20 cellular contexts compared by ENCODE assay signal in genomic region chr10:128059266-128059850, GRCh38.
DNase-seq lines count a peak whose midpoint lies in the region; ATAC-seq and TF ChIP-seq lines count a peak whose summit lies in the region.
"Had no signal": no experiment of that assay in that cellular context is flagged by ENCODE, and none has a peak within 500 bp of the region (broad histone marks: within the 10 kb centered on the region; RNA-seq: fewer than 3 reads in every experiment).

No MANE protein-coding gene starts in this region.

- no peaks in the 10 kb centered on the region for H3K9me3 ChIP-seq in BLaER1 treated with 17β-estradiol and CSF1 and Interleukin-3, amounts not matched to agents 10 nM and 100 nM (replicated peaks in 1 of 11)
- no peaks in the 10 kb centered on the region for H3K9me3 ChIP-seq in DND-41 (ENCODE audit: insufficient read depth, low read length, severe bottlenecking)
- H3K9me3 ChIP-seq: right lobe of liver, SJCRH30, stomach had no signal

- TF ChIP-seq CTCF in DND-41 (IDR thresholded peaks at IDR 0.05; ENCODE audit: borderline replicate concordance, extremely low read depth, low read length, poor library complexity, severe bottlenecking) = no peak
- TF ChIP-seq CTCF in lower leg skin (IDR thresholded peaks at IDR 0.05) = no peak

- peaks cover 96 to 99% (median 98%) of the 10 kb centered on the region in 10 experiments for H3K4me1 ChIP-seq in BLaER1 treated with 17β-estradiol and CSF1 and Interleukin-3, amounts not matched to agents 10 nM and 100 nM
- H3K4me1 ChIP-seq in DND-41 (ENCODE audit: insufficient read depth, low read length) = peaks cover 26% of the 10 kb centered on the region
- H3K4me1 ChIP-seq: right lobe of liver had no signal

- peak overlapping the region; percentile 56 to 98 (median 94); a peak in 21 of 22 replicates for H3K9ac ChIP-seq in BLaER1 treated with 17β-estradiol and CSF1 and Interleukin-3, amounts not matched to agents 10 nM and 100 nM
- H3K9ac ChIP-seq in DND-41 (ENCODE audit: low read depth, low read length) = no peak overlapping the region

- CTCF ChIA-PET in activated CD4-positive, alpha-beta T cell treated with anti-CD3 and anti-CD28 coated beads, Interleukin-2, amount 10 ng/mL, durations not matched to agents 7 days and 5 days (lab: Charles Lee) = interaction anchor here (1.2 to 4.4 kb wide), 2 partner anchors 10 to 24 kb away, joined by 5 to 17 read pairs; no protein-coding TSS in a partner anchor

- no peak overlapping the region for H2AFZ ChIP-seq in DND-41 (ENCODE audit: low read depth, low read length)

- no peak for TF ChIP-seq POLR2A in lower leg skin (IDR thresholded peaks at IDR 0.05)

- H3K9me3 Mint-ChIP-seq in activated naive CD8-positive, alpha-beta T cell treated with anti-CD3 and anti-CD28 coated beads, Interleukin-2, amount 10 ng/mL, durations not matched to agents 7 days and 5 days = no peaks in the 10 kb centered on the region
- no peaks in the 10 kb centered on the region for H3K9me3 Mint-ChIP-seq in naive thymus-derived CD8-positive, alpha-beta T cell
- no peaks in the 10 kb centered on the region for H3K9me3 Mint-ChIP-seq in activated CD4-positive, alpha-beta T cell treated with anti-CD3 and anti-CD28 coated beads, Interleukin-2, amount 10 ng/mL, durations not matched to agents 7 days and 5 days
- H3K9me3 Mint-ChIP-seq: brain, mesothelial cell of epicardium, WTC11 had no signal

- peaks cover 24 to 53% (median 43%) of the 10 kb centered on the region in 11 experiments for H4K20me1 ChIP-seq in BLaER1 treated with 17β-estradiol and CSF1 and Interleukin-3, amounts not matched to agents 10 nM and 100 nM
- H4K20me1 ChIP-seq in DND-41 (ENCODE audit: insufficient read depth, low read length) = no peaks in the 10 kb centered on the region

- H3K4me1 Mint-ChIP-seq in activated naive CD8-positive, alpha-beta T cell treated with anti-CD3 and anti-CD28 coated beads, Interleukin-2, amount 10 ng/mL, durations not matched to agents 7 days and 5 days = peaks cover 57% of the 10 kb centered on the region
- H3K4me1 Mint-ChIP-seq in naive thymus-derived CD8-positive, alpha-beta T cell = peaks cover 43 to 73% (median 63%) of the 10 kb centered on the region in 4 donors
- H3K4me1 Mint-ChIP-seq in activated CD4-positive, alpha-beta T cell treated with anti-CD3 and anti-CD28 coated beads, Interleukin-2, amount 10 ng/mL, durations not matched to agents 7 days and 5 days = peaks cover 31% of the 10 kb centered on the region

- ATAC-seq in DND-41 (ENCODE audit: insufficient read depth, low read depth) = no peak
- ATAC-seq in activated naive CD8-positive, alpha-beta T cell treated with anti-CD3 and anti-CD28 coated beads, Interleukin-2, amount 10 ng/mL, durations not matched to agents 7 days and 5 days (ENCODE audit: low read depth) = no peak
- ATAC-seq in naive thymus-derived CD8-positive, alpha-beta T cell = no peak
- ATAC-seq: HCT116, left cardiac atrium, right lobe of liver, WTC11 had no signal

- H3K79me2 ChIP-seq in DND-41 (ENCODE audit: insufficient read depth, low read length) = no peaks in the 10 kb centered on the region

- peak overlapping the region; percentile 67 for H3K27ac Mint-ChIP-seq in activated naive CD8-positive, alpha-beta T cell treated with anti-CD3 and anti-CD28 coated beads, Interleukin-2, amount 10 ng/mL, durations not matched to agents 7 days and 5 days
- H3K27ac Mint-ChIP-seq in naive thymus-derived CD8-positive, alpha-beta T cell = peak overlapping the region; percentile 34 to 93 (median 90)
- no peak overlapping the region for H3K27ac Mint-ChIP-seq in activated CD4-positive, alpha-beta T cell treated with anti-CD3 and anti-CD28 coated beads, Interleukin-2, amount 10 ng/mL, durations not matched to agents 7 days and 5 days
- H3K27ac Mint-ChIP-seq: brain, mesothelial cell of epicardium, WTC11 had no signal

- H3K27ac ChIP-seq in BLaER1 treated with 17β-estradiol and CSF1 and Interleukin-3, amounts not matched to agents 10 nM and 100 nM = peak overlapping the region; percentile 98 to 100 (median 99)
- H3K27ac ChIP-seq in DND-41 (ENCODE audit: low read length) = peak overlapping the region; percentile 27
- H3K27ac ChIP-seq: right lobe of liver, SJCRH30, stomach had no signal

- H3K36me3 Mint-ChIP-seq in activated naive CD8-positive, alpha-beta T cell treated with anti-CD3 and anti-CD28 coated beads, Interleukin-2, amount 10 ng/mL, durations not matched to agents 7 days and 5 days = peaks cover 42% of the 10 kb centered on the region
- H3K36me3 Mint-ChIP-seq in naive thymus-derived CD8-positive, alpha-beta T cell = peaks cover 4 to 46% (median 16%) of the 10 kb centered on the region in 3 donors
- peaks cover 45% of the 10 kb centered on the region for H3K36me3 Mint-ChIP-seq in activated CD4-positive, alpha-beta T cell treated with anti-CD3 and anti-CD28 coated beads, Interleukin-2, amount 10 ng/mL, durations not matched to agents 7 days and 5 days (ENCODE audit: low read depth)
- H3K36me3 Mint-ChIP-seq: mesothelial cell of epicardium, WTC11 had no signal

- no peaks in the 10 kb centered on the region for H3K27me3 Mint-ChIP-seq in activated naive CD8-positive, alpha-beta T cell treated with anti-CD3 and anti-CD28 coated beads, Interleukin-2, amount 10 ng/mL, durations not matched to agents 7 days and 5 days
- no peaks in the 10 kb centered on the region for H3K27me3 Mint-ChIP-seq in naive thymus-derived CD8-positive, alpha-beta T cell
- no peaks in the 10 kb centered on the region for H3K27me3 Mint-ChIP-seq in activated CD4-positive, alpha-beta T cell treated with anti-CD3 and anti-CD28 coated beads, Interleukin-2, amount 10 ng/mL, durations not matched to agents 7 days and 5 days

- DNase-seq in DND-41 (no peak), lower leg skin (ENCODE audit: low spot score in 2 of 2) (no peak), T1000 (lab: John Stamatoyannopoulos, UW) (no peak)
- no peak for DNase-seq in activated naive CD8-positive, alpha-beta T cell treated with anti-CD3 and anti-CD28 coated beads, Interleukin-2, amount 10 ng/mL, durations not matched to agents 7 days and 5 days
- DNase-seq in naive thymus-derived CD8-positive, alpha-beta T cell = peak in 1 of 10 donors; percentile 23
- DNase-seq in activated CD4-positive, alpha-beta T cell treated with anti-CD3 and anti-CD28 coated beads, Interleukin-2, amount 10 ng/mL, durations not matched to agents 7 days and 5 days = no peak
- DNase-seq: dermis blood vessel endothelial cell, KG1, left cardiac atrium, NCI-H1417, NCI-H526 treated with DMSO at 0.1 percent for 48 hours, nucleus accumbens, SJCRH30, stomach had no signal

- POLR2A ChIA-PET in activated naive CD8-positive, alpha-beta T cell treated with anti-CD3 and anti-CD28 coated beads, Interleukin-2, amount 10 ng/mL, durations not matched to agents 7 days and 5 days (lab: Charles Lee) = interaction anchor here (2.5 kb wide), 1 partner anchor 12 kb away, joined by 26 read pairs; no protein-coding TSS in a partner anchor
- POLR2A ChIA-PET in naive thymus-derived CD8-positive, alpha-beta T cell (lab: Charles Lee) = interaction anchor here (3.4 kb wide), 1 partner anchor 11 kb away, joined by 24 read pairs; no protein-coding TSS in a partner anchor
- POLR2A ChIA-PET in activated CD4-positive, alpha-beta T cell treated with anti-CD3 and anti-CD28 coated beads, Interleukin-2, amount 10 ng/mL, durations not matched to agents 7 days and 5 days (lab: Charles Lee) = no interaction called here

- peaks cover 77 to 87% (median 80%) of the 10 kb centered on the region in 11 experiments for H3K36me3 ChIP-seq in BLaER1 treated with 17β-estradiol and CSF1 and Interleukin-3, amounts not matched to agents 10 nM and 100 nM
- H3K36me3 ChIP-seq in DND-41 (ENCODE audit: insufficient read depth, low read length) = peaks cover 53% of the 10 kb centered on the region
- H3K36me3 ChIP-seq: right lobe of liver, SJCRH30 had no signal

- no peak overlapping the region for H3K4me3 Mint-ChIP-seq in activated naive CD8-positive, alpha-beta T cell treated with anti-CD3 and anti-CD28 coated beads, Interleukin-2, amount 10 ng/mL, durations not matched to agents 7 days and 5 days
- H3K4me3 Mint-ChIP-seq in naive thymus-derived CD8-positive, alpha-beta T cell = peak overlapping the region in 6 of 10 donors; percentile 12 to 60 (median 43)
- no peak overlapping the region for H3K4me3 Mint-ChIP-seq in activated CD4-positive, alpha-beta T cell treated with anti-CD3 and anti-CD28 coated beads, Interleukin-2, amount 10 ng/mL, durations not matched to agents 7 days and 5 days
- H3K4me3 Mint-ChIP-seq: brain, mesothelial cell of epicardium, WTC11 had no signal

- no peaks in the 10 kb centered on the region; a peak in 1 of 22 replicates for H3K27me3 ChIP-seq in BLaER1 treated with 17β-estradiol and CSF1 and Interleukin-3, amounts not matched to agents 10 nM and 100 nM
- H3K27me3 ChIP-seq in DND-41 (ENCODE audit: insufficient read depth, low read length, poor library complexity) = no peaks in the 10 kb centered on the region
- H3K27me3 ChIP-seq: right lobe of liver, SJCRH30, stomach had no signal

- peak overlapping the region; percentile 74 to 99 (median 96) for H3K4me2 ChIP-seq in BLaER1 treated with 17β-estradiol and CSF1 and Interleukin-3, amounts not matched to agents 10 nM and 100 nM
- H3K4me2 ChIP-seq in DND-41 (ENCODE audit: insufficient read depth, low read length) = no peak overlapping the region

- intact Hi-C loops in lower leg skin (cut with DNase I; ENCODE audit: low total_unique reads) = no loop called here

- peak overlapping the region in 4 of 10 experiments; percentile 7 to 41 (median 22); a peak in 5 of 20 replicates for H3K4me3 ChIP-seq in BLaER1 treated with 17β-estradiol and CSF1 and Interleukin-3, amounts not matched to agents 10 nM and 100 nM
- H3K4me3 ChIP-seq in DND-41 (ENCODE audit: low read depth in 1 of 2, low read length in 2 of 2) (no peak overlapping the region), lower leg skin (ENCODE audit: low read depth, poor library complexity, severe bottlenecking) (no peak overlapping the region)
- H3K4me3 ChIP-seq: right lobe of liver, SJCRH30, stomach had no signal

- 81 to 85% methylated on average over 9 to 13 of the region's 13 CpGs for WGBS in lower leg skin, 2 donors

Comparison
In these comparisons a context has a peak if more than half of its experiments do, and no peak if none do; other contexts are left out.
1. H3K4me3 Mint-ChIP-seq: peak in naive thymus-derived CD8-positive, alpha-beta T cell (6 of 10); none in activated naive CD8-positive, alpha-beta T cell treated with anti-CD3 and anti-CD28 coated beads, Interleukin-2, amount 10 ng/mL, durations not matched to agents 7 days and 5 days (single experiment) and activated CD4-positive, alpha-beta T cell treated with anti-CD3 and anti-CD28 coated beads, Interleukin-2, amount 10 ng/mL, durations not matched to agents 7 days and 5 days (single experiment).